Comparison of ENCODE assay signal across 1 cellular context in genomic region chr7:41399171-41399570, GRCh38.
TF ChIP-seq lines count a peak whose summit lies in the region.

No MANE protein-coding gene starts in this region.

TF ChIP-seq in GM23338, 12 proteins besides CTCF, POLR2A, EP300 and RAD21 (continued from another document):
- TF ChIP-seq ZNF462 (CRISPR knock-in tag; IDR thresholded peaks at IDR 0.05), result no peak
- TF ChIP-seq CREB1 (CRISPR knock-in tag; IDR thresholded peaks at IDR 0.05; ENCODE audit: low read depth), result no peak
- TF ChIP-seq ZNF331 (CRISPR knock-in tag; IDR thresholded peaks at IDR 0.05; ENCODE audit: low read depth), result no peak
- no peak for TF ChIP-seq JUNB (IDR thresholded peaks at IDR 0.05; ENCODE audit: unreplicated experiment)
- TF ChIP-seq NANOG (IDR thresholded peaks at IDR 0.05; ENCODE audit: borderline replicate concordance), result no peak
